In genomic region chr15:34437687-34438086, GRCh38 we compare ENCODE assay signal across 8 cellular contexts. TPM values are rescaled to one million over a fixed set of nuclear protein-coding genes. Genes with fewer than 3 reads are reported as not detected.
DNase-seq lines count a peak whose midpoint lies in the region; FAIRE-seq and TF ChIP-seq lines count a peak whose summit lies in the region.

TSS of gene GOLGA8A (minus strand) at chr15:34437808. CDS start at chr15:34389691, 48,117 bp downstream.

- H3K36me3 ChIP-seq in Peyer's patch = peaks cover 0 to 4% (median 0%) of the 10 kb centered on the region in 3 donors

- peak within 1 kb of the TSS in 2 of 4 donors; percentile 30 to 58 for H3K27ac ChIP-seq in Peyer's patch

- peak; percentile 29 for DNase-seq in AG09319 (ENCODE audit: extremely low read depth, low read depth)
- DNase-seq in GM19239 (ENCODE audit: insufficient read length, low spot score) = peak; percentile 58
- peak; percentile 78 for DNase-seq in HK-2 (ENCODE audit: unreplicated experiment)
- peak; percentile 69 to 81 (median 69) for DNase-seq in Peyer's patch
- peak; percentile 94 for DNase-seq in activated effector memory CD4-positive, alpha-beta T cell treated with anti-CD3 and anti-CD28 coated beads, Interleukin-2, amount 50 U/mL, for 16 hours
- peak in 1 of 2 donors; percentile 54 for DNase-seq in frontal cortex (ENCODE audit: low spot score in 2 of 2)
- peak in 46 of 56 donors; percentile 8 to 83 (median 44) for DNase-seq in nucleus accumbens (lab: John Stamatoyannopoulos, UW)

- no peak for FAIRE-seq in GM19239 (lab: Jason Lieb, UNC)
- no peak for FAIRE-seq in frontal cortex (lab: Jason Lieb, UNC)

- H3K4me1 ChIP-seq in Peyer's patch = peaks cover 0 to 14% (median 0%) of the 10 kb centered on the region in 4 donors

- TF ChIP-seq POLR2A in Peyer's patch (IDR thresholded peaks at IDR 0.05) = no peak

- H3K9me3 ChIP-seq in Peyer's patch = no peaks in the 10 kb centered on the region

- TF ChIP-seq CTCF in AG09319 (IDR thresholded peaks at IDR 0.05; ENCODE audit: low read depth, low read length) = no peak
- TF ChIP-seq CTCF in Peyer's patch (IDR thresholded peaks at IDR 0.05) = no peak
- no peak for TF ChIP-seq CTCF in subcutaneous adipose tissue (IDR thresholded peaks at IDR 0.05; ENCODE audit: low read depth)

- H3K4me3 ChIP-seq in Peyer's patch = peak within 1 kb of the TSS; percentile 58 to 77 (median 68)

- no peaks in the 10 kb centered on the region for H3K27me3 ChIP-seq in Peyer's patch

RNA-seq across cellular contexts. Expression of gene GOLGA8A, which starts in this region (rescaled TPM):
- total RNA-seq in Peyer's patch (100 to 1,000 TPM in 2 of 4 donors, 10 to 100 TPM in 2; 23.6 to 153 (median 93.3) TPM), frontal cortex (23.6 TPM), subcutaneous adipose tissue (10 to 100 TPM; 22.5 to 53.7 (median 38.2) TPM)
